ENCODE assay signal across 16 cellular contexts in the genomic region with DNA sequence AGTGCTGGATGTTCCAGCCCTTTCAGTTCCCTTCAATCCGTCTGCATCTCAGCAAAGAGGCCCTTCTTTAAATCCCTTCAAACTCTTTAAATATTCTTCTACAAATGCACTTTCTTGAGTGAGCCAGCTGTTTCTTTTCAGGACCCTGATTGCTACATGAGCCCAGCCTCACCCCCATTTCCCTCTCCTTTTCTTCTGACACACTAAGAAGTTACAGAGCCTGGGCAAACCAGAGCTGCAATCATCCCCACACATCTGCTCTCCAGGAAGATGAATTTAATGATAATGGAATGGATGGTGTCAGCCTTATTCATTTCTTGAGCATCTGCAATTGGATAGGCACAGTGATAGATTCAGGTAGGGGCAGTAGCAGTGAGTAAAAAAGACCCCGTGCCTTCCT. TPM values are rescaled to one million over a fixed set of nuclear protein-coding genes. Genes with fewer than 3 reads are reported as not detected.
DNase-seq lines count a peak whose midpoint lies in the region; ATAC-seq, FAIRE-seq and TF ChIP-seq lines count a peak whose summit lies in the region.
"Had no signal": no experiment of that assay in that cellular context is flagged by ENCODE, and none has a peak within 500 bp of the region (broad histone marks: within the 10 kb centered on the region; RNA-seq: fewer than 3 reads in every experiment).

No MANE protein-coding gene starts in this region.

- H3K27ac ChIP-seq in mesenchymal stem cell (ENCODE audit: low read length, poor library complexity, severe bottlenecking), result no peak overlapping the region
- H3K27ac ChIP-seq in transverse colon, result peak overlapping the region; percentile 13 to 76 (median 46)
- H3K27ac ChIP-seq: thyroid gland had no signal

- no peak overlapping the region for H3K27ac Mint-ChIP-seq in activated CD4-positive, alpha-beta T cell treated with anti-CD3 and anti-CD28 coated beads, Interleukin-2, amount 10 ng/mL, durations not matched to agents 24 days and 14 days
- peak overlapping the region in 3 of 5 experiments; percentile 23 to 30 (median 29) for H3K27ac Mint-ChIP-seq in brain

- peaks cover 46% of the 10 kb centered on the region for H3K4me1 Mint-ChIP-seq in activated CD4-positive, alpha-beta T cell treated with anti-CD3 and anti-CD28 coated beads, Interleukin-2, amount 10 ng/mL, durations not matched to agents 24 days and 14 days
- H3K4me1 Mint-ChIP-seq in brain, result peaks cover 22% of the 10 kb centered on the region

- no peak overlapping the region for H2BK5ac ChIP-seq in mesenchymal stem cell (ENCODE audit: low read depth, low read length, poor library complexity, severe bottlenecking)

- H4K8ac ChIP-seq in mesenchymal stem cell (ENCODE audit: low read length), result peak overlapping the region; percentile 80

- H3K27me3 Mint-ChIP-seq in activated CD4-positive, alpha-beta T cell treated with anti-CD3 and anti-CD28 coated beads, Interleukin-2, amount 10 ng/mL, durations not matched to agents 24 days and 14 days, result peaks cover 11% of the 10 kb centered on the region
- H3K27me3 Mint-ChIP-seq in brain, result peaks cover 12% of the 10 kb centered on the region

- H3K18ac ChIP-seq in mesenchymal stem cell (ENCODE audit: low read depth in 1 of 2, low read length in 2 of 2), result peak overlapping the region; percentile 69 to 70

- TF ChIP-seq CTCF in brain (conservative IDR thresholded peaks at IDR 0.05) (no peak), transverse colon (IDR thresholded peaks at IDR 0.05) (no peak)

- H2BK120ac ChIP-seq in mesenchymal stem cell (ENCODE audit: low read depth, low read length), result peak overlapping the region; percentile 82

- WGBS in mesenchymal stem cell, result 66% methylated on average over 2 of the region's 2 CpGs
- WGBS in transverse colon (ENCODE audit: low coverage in 1 of 2), 2 donors, result 75 to 80% methylated on average over 1 to 2 of the region's 2 CpGs

- H3K4me1 ChIP-seq in mesenchymal stem cell (ENCODE audit: control insufficient read depth, insufficient read depth, low read depth, low read length) (peaks cover 15% of the 10 kb centered on the region), transverse colon (peaks cover 17 to 54% (median 31%) of the 10 kb centered on the region in 4 donors)

- peak overlapping the region; percentile 12 to 73 for H3K4ac ChIP-seq in mesenchymal stem cell (ENCODE audit: low read depth in 1 of 2, low read length in 2 of 2)

- no peaks in the 10 kb centered on the region for H3K9me3 ChIP-seq in mesenchymal stem cell (ENCODE audit: control insufficient read depth, low read length)
- no peaks in the 10 kb centered on the region for H3K9me3 ChIP-seq in transverse colon
- H3K9me3 ChIP-seq: thyroid gland had no signal

- ATAC-seq in GM18861 (IDR thresholded peaks at IDR 0.05; ENCODE audit: unreplicated experiment), result no peak
- ATAC-seq: activated CD8-positive, alpha-beta T cell treated with anti-CD3 and anti-CD28 coated beads, Interleukin-2, amount 10 ng/mL, durations not matched to agents 7 days and 5 days had no signal

- H3K9me3 Mint-ChIP-seq in activated CD4-positive, alpha-beta T cell treated with anti-CD3 and anti-CD28 coated beads, Interleukin-2, amount 10 ng/mL, durations not matched to agents 24 days and 14 days, result peaks cover 16% of the 10 kb centered on the region
- no peaks in the 10 kb centered on the region for H3K9me3 Mint-ChIP-seq in brain
- H3K9me3 Mint-ChIP-seq: CD8-positive, alpha-beta memory T cell had no signal

- peaks cover 14% of the 10 kb centered on the region for H3K36me3 Mint-ChIP-seq in activated CD4-positive, alpha-beta T cell treated with anti-CD3 and anti-CD28 coated beads, Interleukin-2, amount 10 ng/mL, durations not matched to agents 24 days and 14 days (ENCODE audit: low read depth)
- H3K36me3 Mint-ChIP-seq in brain, result no peaks in the 10 kb centered on the region

- H3K79me1 ChIP-seq in mesenchymal stem cell (replicated peaks; ENCODE audit: low read length, poor library complexity, severe bottlenecking), result no peaks in the 10 kb centered on the region

- H3K14ac ChIP-seq in mesenchymal stem cell (ENCODE audit: low read length in 2 of 2), result no peak overlapping the region

- H3K4me2 ChIP-seq in mesenchymal stem cell (ENCODE audit: low read length, poor library complexity, severe bottlenecking), result no peak overlapping the region

- H3K4me3 Mint-ChIP-seq in activated CD4-positive, alpha-beta T cell treated with anti-CD3 and anti-CD28 coated beads, Interleukin-2, amount 10 ng/mL, durations not matched to agents 24 days and 14 days, result peak overlapping the region; percentile 2
- H3K4me3 Mint-ChIP-seq in brain, result peak overlapping the region in 1 of 5 experiments; percentile 53
- H3K4me3 Mint-ChIP-seq: activated CD8-positive, alpha-beta T cell treated with anti-CD3 and anti-CD28 coated beads, Interleukin-2, amount 10 ng/mL, durations not matched to agents 7 days and 5 days; CD8-positive, alpha-beta memory T cell had no signal

- DNase-seq in activated CD4-positive, alpha-beta T cell treated with anti-CD3 and anti-CD28 coated beads, Interleukin-2, amount 10 ng/mL, durations not matched to agents 24 days and 14 days, result no peak
- no peak for DNase-seq in activated CD4-positive, alpha-beta T cell treated with anti-CD3 and anti-CD28 coated beads for 1 hour
- DNase-seq in mesenchymal stem cell, result peak; percentile 79
- no peak for DNase-seq in transverse colon
- DNase-seq in epidermal melanocyte (ENCODE audit: insufficient read length, low spot score), result no peak
- DNase-seq in GM19239 (ENCODE audit: insufficient read length, low spot score), result no peak
- DNase-seq: activated CD8-positive, alpha-beta T cell treated with anti-CD3 and anti-CD28 coated beads, Interleukin-2, amount 10 ng/mL, durations not matched to agents 7 days and 5 days; activated effector memory CD4-positive, alpha-beta T cell treated with Interleukin-2 at 50 U/mL for 16 hours; CD8-positive, alpha-beta memory T cell; GOT3; NCI-H1105 treated with DMSO at 0.1 percent for 48 hours; posterior cingulate gyrus had no signal

- intact Hi-C loops in activated CD4-positive, alpha-beta T cell treated with anti-CD3 and anti-CD28 coated beads, Interleukin-2, amount 10 ng/mL, durations not matched to agents 24 days and 14 days (cut with micrococcal nuclease), result no loop called here
- intact Hi-C loops in transverse colon (cut with DNase I; ENCODE audit: low total_unique reads), result no loop called here

- H3K36me3 ChIP-seq in mesenchymal stem cell (ENCODE audit: control insufficient read depth in 1 of 2, insufficient read depth in 2 of 2, low read depth in 1 of 2, low read length in 2 of 2) (no peaks in the 10 kb centered on the region), transverse colon (no peaks in the 10 kb centered on the region)
- H3K36me3 ChIP-seq: thyroid gland had no signal

- no peak overlapping the region for H2AFZ ChIP-seq in mesenchymal stem cell (ENCODE audit: low read depth, low read length)

- H2BK12ac ChIP-seq in mesenchymal stem cell (ENCODE audit: low read length in 2 of 2), result peak overlapping the region; percentile 79 to 97

- in situ Hi-C loops in transverse colon (cut with MboI; ENCODE audit: low pct_ligation_motif_present in 1 of 4, low pct_unique_long_range_greater_than_20kb in 1 of 4, low sequenced_read_pairs in 3 of 4), result no loop called here

- no peak overlapping the region for H3K9ac ChIP-seq in mesenchymal stem cell (ENCODE audit: low read length)

- no peak for TF ChIP-seq EP300 in transverse colon (IDR thresholded peaks at IDR 0.05; ENCODE audit: low read depth)

- no peaks in the 10 kb centered on the region for H3K27me3 ChIP-seq in mesenchymal stem cell (ENCODE audit: control insufficient read depth in 1 of 2, insufficient read depth in 1 of 2, low read length in 2 of 2)
- H3K27me3 ChIP-seq in transverse colon, result no peaks in the 10 kb centered on the region
- H3K27me3 ChIP-seq: thyroid gland had no signal

- H4K91ac ChIP-seq in mesenchymal stem cell (ENCODE audit: low read length), result peak overlapping the region; percentile 97

- H3K4me3 ChIP-seq in mesenchymal stem cell (ENCODE audit: insufficient read depth in 1 of 2, low read depth in 1 of 2, low read length in 2 of 2) (no peak overlapping the region), transverse colon (no peak overlapping the region)
- H3K4me3 ChIP-seq: thyroid gland had no signal

- H2BK15ac ChIP-seq in mesenchymal stem cell (ENCODE audit: low read depth, poor library complexity, severe bottlenecking), result no peak overlapping the region

- no peak overlapping the region for H3K23ac ChIP-seq in mesenchymal stem cell (ENCODE audit: low read length in 2 of 2)

- FAIRE-seq in GM19239 (lab: Jason Lieb, UNC), result no peak

- no peak for TF ChIP-seq POLR2A in transverse colon (IDR thresholded peaks at IDR 0.05)

- H2AK5ac ChIP-seq in mesenchymal stem cell (ENCODE audit: low read length, severe bottlenecking), result no peak overlapping the region

RNA-seq across cellular contexts. Expression of a gene that starts 2.0 kb away (rescaled TPM):
- total RNA-seq in activated CD4-positive, alpha-beta T cell treated with anti-CD3 and anti-CD28 coated beads, Interleukin-2, amount 10 ng/mL, durations not matched to agents 24 days and 14 days, result 1.4 and 1.5 TPM in 2 replicates
- polyA plus RNA-seq in brain (ENCODE audit: insufficient read depth, low read depth, low replicate concordance), result 0.08 TPM
- 7.4 TPM for polyA plus RNA-seq in mesenchymal stem cell (2013, experiment 1 of 2)
- polyA plus RNA-seq in mesenchymal stem cell (2013, experiment 2 of 2), result 7.3 TPM
- 1 to 10 TPM in 3 of 4 donors, under 1 TPM in 1; 0.37 to 2.0 (median 1.9) TPM for total RNA-seq in transverse colon
- total RNA-seq: SK-MEL-5 had no signal
- polyA plus RNA-seq: CD8-positive, alpha-beta memory T cell had no signal
